In genomic region chr10:6013413-6014192, GRCh38 we compare ENCODE assay signal across 1 cellular context.
TF ChIP-seq lines count a peak whose summit lies in the region.

No MANE protein-coding gene starts in this region.

TF ChIP-seq in SK-N-SH treated with all-trans-retinoic acid at 6 μM for 48 hours, 23 proteins besides CTCF, POLR2A, EP300 and RAD21 (continued from another document):
- TF ChIP-seq TSHZ2 (CRISPR knock-in tag; IDR thresholded peaks at IDR 0.05), result no peak
- no peak for TF ChIP-seq ZNF8 (CRISPR knock-in tag; IDR thresholded peaks at IDR 0.05)
- TF ChIP-seq ISL1 (CRISPR knock-in tag; IDR thresholded peaks at IDR 0.05), result no peak
- no peak for TF ChIP-seq ZFP3 (CRISPR knock-in tag; IDR thresholded peaks at IDR 0.05)
